In the genomic region with DNA sequence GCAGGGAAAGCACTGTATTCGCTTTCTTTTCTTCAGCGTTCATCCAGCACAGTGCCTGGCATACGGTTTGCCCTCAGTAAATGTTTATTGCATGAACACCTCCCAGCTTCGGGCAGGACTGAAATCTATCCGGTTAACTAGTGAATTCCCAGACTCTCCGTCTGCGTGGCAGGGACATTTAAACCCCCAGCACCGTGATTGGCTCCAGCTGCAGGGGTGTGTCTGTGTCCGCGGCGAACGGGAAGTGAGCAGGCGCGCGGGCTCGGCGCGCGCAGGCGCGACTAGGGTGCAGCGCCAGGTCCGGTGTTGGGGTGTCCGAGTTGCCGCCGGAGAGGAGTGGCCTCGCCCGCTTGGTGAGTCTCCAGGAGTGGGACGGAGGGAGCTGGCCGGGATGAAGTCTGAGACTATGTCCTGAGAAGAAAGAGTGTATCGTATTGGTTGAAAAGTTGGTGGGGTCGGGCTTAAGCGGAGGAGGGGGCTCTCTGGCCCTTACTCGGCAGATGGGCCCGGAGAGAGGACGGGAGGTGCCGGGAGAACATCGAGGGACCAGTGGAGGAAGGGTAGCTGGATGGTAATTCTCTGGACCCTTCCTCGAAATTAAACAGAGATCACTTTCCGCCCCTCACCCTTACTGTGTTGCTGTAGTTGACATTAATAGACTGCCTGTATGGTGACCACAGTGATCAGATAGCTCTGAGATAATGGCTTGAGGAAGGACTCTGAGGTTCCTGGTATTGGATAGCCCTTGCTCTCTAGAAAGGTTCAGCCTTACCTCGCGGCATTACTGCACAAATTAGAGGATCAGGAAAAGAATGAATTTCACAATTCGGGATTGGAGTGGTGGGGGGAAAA, we compare ENCODE assay signal across 1 cellular context.
A peak's percentile ranks its signal among the peaks of the same experiment; 100 is the strongest.
TF ChIP-seq lines count a peak whose summit lies in the region.

A gene (plus strand): TSS at position 274 of the 852 bp plus-strand sequence. CDS start 16,213 bp downstream, outside the sequence.

TF ChIP-seq in GM12878, 131 proteins besides CTCF, POLR2A, EP300 and RAD21 (continued from another document and continues in another):
- TF ChIP-seq, protein P1, sequence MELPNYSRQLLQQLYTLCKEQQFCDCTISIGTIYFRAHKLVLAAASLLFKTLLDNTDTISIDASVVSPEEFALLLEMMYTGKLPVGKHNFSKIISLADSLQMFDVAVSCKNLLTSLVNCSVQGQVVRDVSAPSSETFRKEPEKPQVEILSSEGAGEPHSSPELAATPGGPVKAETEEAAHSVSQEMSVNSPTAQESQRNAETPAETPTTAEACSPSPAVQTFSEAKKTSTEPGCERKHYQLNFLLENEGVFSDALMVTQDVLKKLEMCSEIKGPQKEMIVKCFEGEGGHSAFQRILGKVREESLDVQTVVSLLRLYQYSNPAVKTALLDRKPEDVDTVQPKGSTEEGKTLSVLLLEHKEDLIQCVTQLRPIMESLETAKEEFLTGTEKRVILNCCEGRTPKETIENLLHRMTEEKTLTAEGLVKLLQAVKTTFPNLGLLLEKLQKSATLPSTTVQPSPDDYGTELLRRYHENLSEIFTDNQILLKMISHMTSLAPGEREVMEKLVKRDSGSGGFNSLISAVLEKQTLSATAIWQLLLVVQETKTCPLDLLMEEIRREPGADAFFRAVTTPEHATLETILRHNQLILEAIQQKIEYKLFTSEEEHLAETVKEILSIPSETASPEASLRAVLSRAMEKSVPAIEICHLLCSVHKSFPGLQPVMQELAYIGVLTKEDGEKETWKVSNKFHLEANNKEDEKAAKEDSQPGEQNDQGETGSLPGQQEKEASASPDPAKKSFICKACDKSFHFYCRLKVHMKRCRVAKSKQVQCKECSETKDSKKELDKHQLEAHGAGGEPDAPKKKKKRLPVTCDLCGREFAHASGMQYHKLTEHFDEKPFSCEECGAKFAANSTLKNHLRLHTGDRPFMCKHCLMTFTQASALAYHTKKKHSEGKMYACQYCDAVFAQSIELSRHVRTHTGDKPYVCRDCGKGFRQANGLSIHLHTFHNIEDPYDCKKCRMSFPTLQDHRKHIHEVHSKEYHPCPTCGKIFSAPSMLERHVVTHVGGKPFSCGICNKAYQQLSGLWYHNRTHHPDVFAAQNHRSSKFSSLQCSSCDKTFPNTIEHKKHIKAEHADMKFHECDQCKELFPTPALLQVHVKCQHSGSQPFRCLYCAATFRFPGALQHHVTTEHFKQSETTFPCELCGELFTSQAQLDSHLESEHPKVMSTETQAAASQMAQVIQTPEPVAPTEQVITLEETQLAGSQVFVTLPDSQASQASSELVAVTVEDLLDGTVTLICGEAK (IDR thresholded peaks at IDR 0.05; ENCODE audit: borderline replicate concordance) = no peak; the same call in 1 of the 2 replicates
- TF ChIP-seq FOS (IDR thresholded peaks at IDR 0.05; ENCODE audit: borderline replicate concordance, extremely low read depth, insufficient read length) = no peak
- TF ChIP-seq, protein P2, sequence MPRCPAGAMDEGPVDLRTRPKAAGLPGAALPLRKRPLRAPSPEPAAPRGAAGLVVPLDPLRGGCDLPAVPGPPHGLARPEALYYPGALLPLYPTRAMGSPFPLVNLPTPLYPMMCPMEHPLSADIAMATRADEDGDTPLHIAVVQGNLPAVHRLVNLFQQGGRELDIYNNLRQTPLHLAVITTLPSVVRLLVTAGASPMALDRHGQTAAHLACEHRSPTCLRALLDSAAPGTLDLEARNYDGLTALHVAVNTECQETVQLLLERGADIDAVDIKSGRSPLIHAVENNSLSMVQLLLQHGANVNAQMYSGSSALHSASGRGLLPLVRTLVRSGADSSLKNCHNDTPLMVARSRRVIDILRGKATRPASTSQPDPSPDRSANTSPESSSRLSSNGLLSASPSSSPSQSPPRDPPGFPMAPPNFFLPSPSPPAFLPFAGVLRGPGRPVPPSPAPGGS (IDR thresholded peaks at IDR 0.05; ENCODE audit: borderline replicate concordance, insufficient read depth, low read depth, low read length, poor library complexity, severe bottlenecking) = no peak
- TF ChIP-seq, protein P3, sequence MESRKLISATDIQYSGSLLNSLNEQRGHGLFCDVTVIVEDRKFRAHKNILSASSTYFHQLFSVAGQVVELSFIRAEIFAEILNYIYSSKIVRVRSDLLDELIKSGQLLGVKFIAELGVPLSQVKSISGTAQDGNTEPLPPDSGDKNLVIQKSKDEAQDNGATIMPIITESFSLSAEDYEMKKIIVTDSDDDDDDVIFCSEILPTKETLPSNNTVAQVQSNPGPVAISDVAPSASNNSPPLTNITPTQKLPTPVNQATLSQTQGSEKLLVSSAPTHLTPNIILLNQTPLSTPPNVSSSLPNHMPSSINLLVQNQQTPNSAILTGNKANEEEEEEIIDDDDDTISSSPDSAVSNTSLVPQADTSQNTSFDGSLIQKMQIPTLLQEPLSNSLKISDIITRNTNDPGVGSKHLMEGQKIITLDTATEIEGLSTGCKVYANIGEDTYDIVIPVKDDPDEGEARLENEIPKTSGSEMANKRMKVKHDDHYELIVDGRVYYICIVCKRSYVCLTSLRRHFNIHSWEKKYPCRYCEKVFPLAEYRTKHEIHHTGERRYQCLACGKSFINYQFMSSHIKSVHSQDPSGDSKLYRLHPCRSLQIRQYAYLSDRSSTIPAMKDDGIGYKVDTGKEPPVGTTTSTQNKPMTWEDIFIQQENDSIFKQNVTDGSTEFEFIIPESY (IDR thresholded peaks at IDR 0.05) = no peak
- TF ChIP-seq, protein P4, sequence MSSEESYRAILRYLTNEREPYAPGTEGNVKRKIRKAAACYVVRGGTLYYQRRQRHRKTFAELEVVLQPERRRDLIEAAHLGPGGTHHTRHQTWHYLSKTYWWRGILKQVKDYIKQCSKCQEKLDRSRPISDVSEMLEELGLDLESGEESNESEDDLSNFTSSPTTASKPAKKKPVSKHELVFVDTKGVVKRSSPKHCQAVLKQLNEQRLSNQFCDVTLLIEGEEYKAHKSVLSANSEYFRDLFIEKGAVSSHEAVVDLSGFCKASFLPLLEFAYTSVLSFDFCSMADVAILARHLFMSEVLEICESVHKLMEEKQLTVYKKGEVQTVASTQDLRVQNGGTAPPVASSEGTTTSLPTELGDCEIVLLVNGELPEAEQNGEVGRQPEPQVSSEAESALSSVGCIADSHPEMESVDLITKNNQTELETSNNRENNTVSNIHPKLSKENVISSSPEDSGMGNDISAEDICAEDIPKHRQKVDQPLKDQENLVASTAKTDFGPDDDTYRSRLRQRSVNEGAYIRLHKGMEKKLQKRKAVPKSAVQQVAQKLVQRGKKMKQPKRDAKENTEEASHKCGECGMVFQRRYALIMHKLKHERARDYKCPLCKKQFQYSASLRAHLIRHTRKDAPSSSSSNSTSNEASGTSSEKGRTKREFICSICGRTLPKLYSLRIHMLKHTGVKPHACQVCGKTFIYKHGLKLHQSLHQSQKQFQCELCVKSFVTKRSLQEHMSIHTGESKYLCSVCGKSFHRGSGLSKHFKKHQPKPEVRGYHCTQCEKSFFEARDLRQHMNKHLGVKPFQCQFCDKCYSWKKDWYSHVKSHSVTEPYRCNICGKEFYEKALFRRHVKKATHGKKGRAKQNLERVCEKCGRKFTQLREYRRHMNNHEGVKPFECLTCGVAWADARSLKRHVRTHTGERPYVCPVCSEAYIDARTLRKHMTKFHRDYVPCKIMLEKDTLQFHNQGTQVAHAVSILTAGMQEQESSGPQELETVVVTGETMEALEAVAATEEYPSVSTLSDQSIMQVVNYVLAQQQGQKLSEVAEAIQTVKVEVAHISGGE (CRISPR knock-in tag; IDR thresholded peaks at IDR 0.05) = no peak
- TF ChIP-seq RFX5 (IDR thresholded peaks at IDR 0.05; ENCODE audit: low read depth, low read length) = peak; percentile 55; the same call in 1 of the 2 replicates
- peak; percentile 73 for TF ChIP-seq IKZF1 (conservative IDR thresholded peaks at IDR 0.05)
- no peak for TF ChIP-seq RELA (IDR thresholded peaks at IDR 0.05; ENCODE audit: borderline replicate concordance, partially characterized antibody)
- 0 out of 2 replicates have a peak, but pooled peaks have one; percentile 25 for TF ChIP-seq RUNX3 (IDR thresholded peaks at IDR 0.05; ENCODE audit: low read length)
- TF ChIP-seq BACH1 (IDR thresholded peaks at IDR 0.05; ENCODE audit: borderline replicate concordance) = no peak
- no peak for TF ChIP-seq TARDBP (IDR thresholded peaks at IDR 0.05; ENCODE audit: borderline replicate concordance)
- TF ChIP-seq SPI1 (IDR thresholded peaks at IDR 0.05; ENCODE audit: borderline replicate concordance, insufficient read depth, low read depth, low read length) = peak; percentile 79
- TF ChIP-seq NFXL1 (IDR thresholded peaks at IDR 0.05; ENCODE audit: borderline replicate concordance) = no peak
- 0 out of 2 replicates have a peak, but pooled peaks have one; percentile 34 for TF ChIP-seq ZSCAN29 (IDR thresholded peaks at IDR 0.05)
- TF ChIP-seq IRF4 (IDR thresholded peaks at IDR 0.05; ENCODE audit: low read depth, low read length) = no peak
- no peak for TF ChIP-seq ZNF217 (IDR thresholded peaks at IDR 0.05)
- TF ChIP-seq STAT3 (IDR thresholded peaks at IDR 0.05; ENCODE audit: low read depth, low read length) = no peak
- no peak for TF ChIP-seq ZNF274 (IDR thresholded peaks at IDR 0.05; ENCODE audit: insufficient read depth, insufficient read length)
- TF ChIP-seq, protein P5, sequence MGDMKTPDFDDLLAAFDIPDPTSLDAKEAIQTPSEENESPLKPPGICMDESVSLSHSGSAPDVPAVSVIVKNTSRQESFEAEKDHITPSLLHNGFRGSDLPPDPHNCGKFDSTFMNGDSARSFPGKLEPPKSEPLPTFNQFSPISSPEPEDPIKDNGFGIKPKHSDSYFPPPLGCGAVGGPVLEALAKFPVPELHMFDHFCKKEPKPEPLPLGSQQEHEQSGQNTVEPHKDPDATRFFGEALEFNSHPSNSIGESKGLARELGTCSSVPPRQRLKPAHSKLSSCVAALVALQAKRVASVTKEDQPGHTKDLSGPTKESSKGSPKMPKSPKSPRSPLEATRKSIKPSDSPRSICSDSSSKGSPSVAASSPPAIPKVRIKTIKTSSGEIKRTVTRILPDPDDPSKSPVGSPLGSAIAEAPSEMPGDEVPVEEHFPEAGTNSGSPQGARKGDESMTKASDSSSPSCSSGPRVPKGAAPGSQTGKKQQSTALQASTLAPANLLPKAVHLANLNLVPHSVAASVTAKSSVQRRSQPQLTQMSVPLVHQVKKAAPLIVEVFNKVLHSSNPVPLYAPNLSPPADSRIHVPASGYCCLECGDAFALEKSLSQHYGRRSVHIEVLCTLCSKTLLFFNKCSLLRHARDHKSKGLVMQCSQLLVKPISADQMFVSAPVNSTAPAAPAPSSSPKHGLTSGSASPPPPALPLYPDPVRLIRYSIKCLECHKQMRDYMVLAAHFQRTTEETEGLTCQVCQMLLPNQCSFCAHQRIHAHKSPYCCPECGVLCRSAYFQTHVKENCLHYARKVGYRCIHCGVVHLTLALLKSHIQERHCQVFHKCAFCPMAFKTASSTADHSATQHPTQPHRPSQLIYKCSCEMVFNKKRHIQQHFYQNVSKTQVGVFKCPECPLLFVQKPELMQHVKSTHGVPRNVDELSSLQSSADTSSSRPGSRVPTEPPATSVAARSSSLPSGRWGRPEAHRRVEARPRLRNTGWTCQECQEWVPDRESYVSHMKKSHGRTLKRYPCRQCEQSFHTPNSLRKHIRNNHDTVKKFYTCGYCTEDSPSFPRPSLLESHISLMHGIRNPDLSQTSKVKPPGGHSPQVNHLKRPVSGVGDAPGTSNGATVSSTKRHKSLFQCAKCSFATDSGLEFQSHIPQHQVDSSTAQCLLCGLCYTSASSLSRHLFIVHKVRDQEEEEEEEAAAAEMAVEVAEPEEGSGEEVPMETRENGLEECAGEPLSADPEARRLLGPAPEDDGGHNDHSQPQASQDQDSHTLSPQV (IDR thresholded peaks at IDR 0.05) = no peak
- TF ChIP-seq HDAC6 (IDR thresholded peaks at IDR 0.05; ENCODE audit: unreplicated experiment) = no peak
- no peak for TF ChIP-seq GABPA (IDR thresholded peaks at IDR 0.05; ENCODE audit: low read depth)
- TF ChIP-seq, protein P6, sequence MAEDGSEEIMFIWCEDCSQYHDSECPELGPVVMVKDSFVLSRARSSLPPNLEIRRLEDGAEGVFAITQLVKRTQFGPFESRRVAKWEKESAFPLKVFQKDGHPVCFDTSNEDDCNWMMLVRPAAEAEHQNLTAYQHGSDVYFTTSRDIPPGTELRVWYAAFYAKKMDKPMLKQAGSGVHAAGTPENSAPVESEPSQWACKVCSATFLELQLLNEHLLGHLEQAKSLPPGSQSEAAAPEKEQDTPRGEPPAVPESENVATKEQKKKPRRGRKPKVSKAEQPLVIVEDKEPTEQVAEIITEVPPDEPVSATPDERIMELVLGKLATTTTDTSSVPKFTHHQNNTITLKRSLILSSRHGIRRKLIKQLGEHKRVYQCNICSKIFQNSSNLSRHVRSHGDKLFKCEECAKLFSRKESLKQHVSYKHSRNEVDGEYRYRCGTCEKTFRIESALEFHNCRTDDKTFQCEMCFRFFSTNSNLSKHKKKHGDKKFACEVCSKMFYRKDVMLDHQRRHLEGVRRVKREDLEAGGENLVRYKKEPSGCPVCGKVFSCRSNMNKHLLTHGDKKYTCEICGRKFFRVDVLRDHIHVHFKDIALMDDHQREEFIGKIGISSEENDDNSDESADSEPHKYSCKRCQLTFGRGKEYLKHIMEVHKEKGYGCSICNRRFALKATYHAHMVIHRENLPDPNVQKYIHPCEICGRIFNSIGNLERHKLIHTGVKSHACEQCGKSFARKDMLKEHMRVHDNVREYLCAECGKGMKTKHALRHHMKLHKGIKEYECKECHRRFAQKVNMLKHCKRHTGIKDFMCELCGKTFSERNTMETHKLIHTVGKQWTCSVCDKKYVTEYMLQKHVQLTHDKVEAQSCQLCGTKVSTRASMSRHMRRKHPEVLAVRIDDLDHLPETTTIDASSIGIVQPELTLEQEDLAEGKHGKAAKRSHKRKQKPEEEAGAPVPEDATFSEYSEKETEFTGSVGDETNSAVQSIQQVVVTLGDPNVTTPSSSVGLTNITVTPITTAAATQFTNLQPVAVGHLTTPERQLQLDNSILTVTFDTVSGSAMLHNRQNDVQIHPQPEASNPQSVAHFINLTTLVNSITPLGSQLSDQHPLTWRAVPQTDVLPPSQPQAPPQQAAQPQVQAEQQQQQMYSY (CRISPR knock-in tag; IDR thresholded peaks at IDR 0.05) = no peak
- TF ChIP-seq, protein P7, sequence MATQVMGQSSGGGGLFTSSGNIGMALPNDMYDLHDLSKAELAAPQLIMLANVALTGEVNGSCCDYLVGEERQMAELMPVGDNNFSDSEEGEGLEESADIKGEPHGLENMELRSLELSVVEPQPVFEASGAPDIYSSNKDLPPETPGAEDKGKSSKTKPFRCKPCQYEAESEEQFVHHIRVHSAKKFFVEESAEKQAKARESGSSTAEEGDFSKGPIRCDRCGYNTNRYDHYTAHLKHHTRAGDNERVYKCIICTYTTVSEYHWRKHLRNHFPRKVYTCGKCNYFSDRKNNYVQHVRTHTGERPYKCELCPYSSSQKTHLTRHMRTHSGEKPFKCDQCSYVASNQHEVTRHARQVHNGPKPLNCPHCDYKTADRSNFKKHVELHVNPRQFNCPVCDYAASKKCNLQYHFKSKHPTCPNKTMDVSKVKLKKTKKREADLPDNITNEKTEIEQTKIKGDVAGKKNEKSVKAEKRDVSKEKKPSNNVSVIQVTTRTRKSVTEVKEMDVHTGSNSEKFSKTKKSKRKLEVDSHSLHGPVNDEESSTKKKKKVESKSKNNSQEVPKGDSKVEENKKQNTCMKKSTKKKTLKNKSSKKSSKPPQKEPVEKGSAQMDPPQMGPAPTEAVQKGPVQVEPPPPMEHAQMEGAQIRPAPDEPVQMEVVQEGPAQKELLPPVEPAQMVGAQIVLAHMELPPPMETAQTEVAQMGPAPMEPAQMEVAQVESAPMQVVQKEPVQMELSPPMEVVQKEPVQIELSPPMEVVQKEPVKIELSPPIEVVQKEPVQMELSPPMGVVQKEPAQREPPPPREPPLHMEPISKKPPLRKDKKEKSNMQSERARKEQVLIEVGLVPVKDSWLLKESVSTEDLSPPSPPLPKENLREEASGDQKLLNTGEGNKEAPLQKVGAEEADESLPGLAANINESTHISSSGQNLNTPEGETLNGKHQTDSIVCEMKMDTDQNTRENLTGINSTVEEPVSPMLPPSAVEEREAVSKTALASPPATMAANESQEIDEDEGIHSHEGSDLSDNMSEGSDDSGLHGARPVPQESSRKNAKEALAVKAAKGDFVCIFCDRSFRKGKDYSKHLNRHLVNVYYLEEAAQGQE (IDR thresholded peaks at IDR 0.05; ENCODE audit: low read depth, low read length) = no peak
- TF ChIP-seq, protein P8, sequence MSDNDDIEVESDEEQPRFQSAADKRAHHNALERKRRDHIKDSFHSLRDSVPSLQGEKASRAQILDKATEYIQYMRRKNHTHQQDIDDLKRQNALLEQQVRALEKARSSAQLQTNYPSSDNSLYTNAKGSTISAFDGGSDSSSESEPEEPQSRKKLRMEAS (IDR thresholded peaks at IDR 0.05; ENCODE audit: low read depth, low read length) = peak; percentile 72; the same call in 1 of the 2 replicates
